ENCODE assay signal across 1 cellular context in the genomic region with DNA sequence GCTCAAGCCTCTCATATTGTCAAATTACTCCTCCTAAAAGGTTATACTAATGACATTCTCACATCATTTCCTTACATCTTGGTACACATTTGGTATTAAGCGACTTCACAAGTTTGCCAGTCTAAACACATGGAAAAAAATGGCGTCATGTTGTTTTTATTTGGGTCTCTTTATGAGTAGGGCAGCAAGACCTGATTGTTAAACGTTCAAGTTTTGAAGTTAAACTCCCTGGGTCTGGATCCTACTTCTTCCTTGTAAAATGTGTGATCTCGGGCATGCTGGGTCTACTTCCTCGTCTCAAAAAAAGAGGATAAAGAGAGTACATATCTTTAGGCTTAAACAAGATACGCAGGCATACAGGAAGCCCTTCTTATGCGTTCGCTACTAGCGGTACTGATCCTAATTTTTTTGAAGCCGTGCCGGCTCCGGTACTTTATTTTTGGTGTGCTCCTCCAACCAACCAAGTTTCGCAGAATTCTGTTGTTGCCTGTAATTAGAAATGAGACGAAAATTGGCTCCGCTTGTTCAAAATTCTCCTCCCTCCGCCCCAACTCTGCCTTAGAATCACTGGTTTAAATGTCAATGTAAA.
TF ChIP-seq lines count a peak whose summit lies in the region.

No MANE protein-coding gene starts in this region.

TF ChIP-seq in K562, 482 proteins besides CTCF, POLR2A, EP300 and RAD21 (continued from another document):
- TF ChIP-seq, protein P1, sequence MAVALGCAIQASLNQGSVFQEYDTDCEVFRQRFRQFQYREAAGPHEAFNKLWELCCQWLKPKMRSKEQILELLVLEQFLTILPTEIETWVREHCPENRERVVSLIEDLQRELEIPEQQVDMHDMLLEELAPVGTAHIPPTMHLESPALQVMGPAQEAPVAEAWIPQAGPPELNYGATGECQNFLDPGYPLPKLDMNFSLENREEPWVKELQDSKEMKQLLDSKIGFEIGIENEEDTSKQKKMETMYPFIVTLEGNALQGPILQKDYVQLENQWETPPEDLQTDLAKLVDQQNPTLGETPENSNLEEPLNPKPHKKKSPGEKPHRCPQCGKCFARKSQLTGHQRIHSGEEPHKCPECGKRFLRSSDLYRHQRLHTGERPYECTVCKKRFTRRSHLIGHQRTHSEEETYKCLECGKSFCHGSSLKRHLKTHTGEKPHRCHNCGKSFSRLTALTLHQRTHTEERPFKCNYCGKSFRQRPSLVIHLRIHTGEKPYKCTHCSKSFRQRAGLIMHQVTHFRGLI (CRISPR knock-in tag; IDR thresholded peaks at IDR 0.05): no peak
- TF ChIP-seq, protein P2, sequence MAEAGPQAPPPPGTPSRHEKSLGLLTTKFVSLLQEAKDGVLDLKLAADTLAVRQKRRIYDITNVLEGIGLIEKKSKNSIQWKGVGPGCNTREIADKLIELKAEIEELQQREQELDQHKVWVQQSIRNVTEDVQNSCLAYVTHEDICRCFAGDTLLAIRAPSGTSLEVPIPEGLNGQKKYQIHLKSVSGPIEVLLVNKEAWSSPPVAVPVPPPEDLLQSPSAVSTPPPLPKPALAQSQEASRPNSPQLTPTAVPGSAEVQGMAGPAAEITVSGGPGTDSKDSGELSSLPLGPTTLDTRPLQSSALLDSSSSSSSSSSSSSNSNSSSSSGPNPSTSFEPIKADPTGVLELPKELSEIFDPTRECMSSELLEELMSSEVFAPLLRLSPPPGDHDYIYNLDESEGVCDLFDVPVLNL (CRISPR knock-in tag; IDR thresholded peaks at IDR 0.05; ENCODE audit: low read depth): no peak
- TF ChIP-seq SAFB2 (IDR thresholded peaks at IDR 0.05; ENCODE audit: borderline replicate concordance, low read depth, low read length, severe bottlenecking): no peak
- no peak for TF ChIP-seq ZNF143 (CRISPR knock-in tag; IDR thresholded peaks at IDR 0.05)
- TF ChIP-seq, protein P3, sequence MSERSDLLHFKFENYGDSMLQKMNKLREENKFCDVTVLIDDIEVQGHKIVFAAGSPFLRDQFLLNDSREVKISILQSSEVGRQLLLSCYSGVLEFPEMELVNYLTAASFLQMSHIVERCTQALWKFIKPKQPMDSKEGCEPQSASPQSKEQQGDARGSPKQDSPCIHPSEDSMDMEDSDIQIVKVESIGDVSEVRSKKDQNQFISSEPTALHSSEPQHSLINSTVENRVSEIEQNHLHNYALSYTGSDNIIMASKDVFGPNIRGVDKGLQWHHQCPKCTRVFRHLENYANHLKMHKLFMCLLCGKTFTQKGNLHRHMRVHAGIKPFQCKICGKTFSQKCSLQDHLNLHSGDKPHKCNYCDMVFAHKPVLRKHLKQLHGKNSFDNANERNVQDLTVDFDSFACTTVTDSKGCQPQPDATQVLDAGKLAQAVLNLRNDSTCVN (CRISPR knock-in tag; IDR thresholded peaks at IDR 0.05): no peak
- TF ChIP-seq LCOR (CRISPR knock-in tag; IDR thresholded peaks at IDR 0.05): no peak
- TF ChIP-seq GATA2 (CRISPR knock-in tag; IDR thresholded peaks at IDR 0.05): no peak
- no peak for TF ChIP-seq SRSF7 (optimal IDR thresholded peaks at IDR 0.05; ENCODE audit: low read depth, low read length)
